ENCODE assay signal across 10 cellular contexts in genomic region chr15:96325579-96326331, GRCh38. TPM values are rescaled to one million over a fixed set of nuclear protein-coding genes. Genes with fewer than 3 reads are reported as not detected.
DNase-seq lines count a peak whose midpoint lies in the region; ATAC-seq and TF ChIP-seq lines count a peak whose summit lies in the region.
"Had no signal": no experiment of that assay in that cellular context is flagged by ENCODE, and none has a peak within 500 bp of the region (broad histone marks: within the 10 kb centered on the region; RNA-seq: fewer than 3 reads in every experiment).

No MANE protein-coding gene starts in this region.

- ATAC-seq in GM19351 (IDR thresholded peaks at IDR 0.05; ENCODE audit: unreplicated experiment) (no peak), GM18517 (IDR thresholded peaks at IDR 0.05; ENCODE audit: unreplicated experiment) (no peak)

- peak; percentile 4 for DNase-seq in NCI-H69 (lab: John Stamatoyannopoulos, UW)
- DNase-seq in epithelial cell of esophagus (ENCODE audit: low read depth) = peak; percentile 77
- no peak for DNase-seq in osteoblast (ENCODE audit: insufficient read length, low spot score, missing footprints)
- DNase-seq in GM03348 (ENCODE audit: low spot score) = no peak
- DNase-seq in NCI-H146 (lab: John Stamatoyannopoulos, UW) = no peak
- DNase-seq: cortex of kidney; stimulated activated CD4-positive, alpha-beta T cell treated with anti-CD3 and anti-CD28 coated beads, Interleukin-4, amount 100 ng/mL, for 4 hours had no signal

- H3K27me3 ChIP-seq in osteoblast (ENCODE audit: insufficient read depth, low read length) = peaks cover 23% of the 10 kb centered on the region

- peak overlapping the region; percentile 97 for H3K27ac ChIP-seq in C4-2B
- H3K27ac ChIP-seq in osteoblast (ENCODE audit: low read depth, low read length) = peak overlapping the region; percentile 88

- H4K20me1 ChIP-seq in osteoblast (ENCODE audit: insufficient read depth, low read length) = no peaks in the 10 kb centered on the region

- H3K4me2 ChIP-seq in osteoblast (ENCODE audit: insufficient read depth, low read length) = peak overlapping the region; percentile 93

- H3K36me3 ChIP-seq in osteoblast (ENCODE audit: insufficient read depth, low read length) = no peaks in the 10 kb centered on the region

- peak overlapping the region; percentile 90 for H3K4me3 ChIP-seq in epithelial cell of esophagus (ENCODE audit: low read length)
- H3K4me3 ChIP-seq in osteoblast (ENCODE audit: insufficient read depth, low read length) = peak overlapping the region; percentile 84

- peaks cover 26% of the 10 kb centered on the region for H3K4me1 ChIP-seq in osteoblast (ENCODE audit: insufficient read depth, low read length)

- peak overlapping the region; percentile 76 for H2AFZ ChIP-seq in osteoblast (ENCODE audit: low read length)

- H3K79me2 ChIP-seq in osteoblast (ENCODE audit: insufficient read depth, low read length) = peaks cover 75% of the 10 kb centered on the region

- no peak for TF ChIP-seq CTCF in C4-2B (conservative IDR thresholded peaks at IDR 0.05)
- TF ChIP-seq CTCF in epithelial cell of esophagus (IDR thresholded peaks at IDR 0.05; ENCODE audit: insufficient read depth, low read depth, low read length, missing control alignments) = no peak
- no peak for TF ChIP-seq CTCF in osteoblast (IDR thresholded peaks at IDR 0.05; ENCODE audit: extremely low read depth, low read depth, low read length)

- H3K9me3 ChIP-seq in osteoblast (ENCODE audit: low read depth, low read length) = no peaks in the 10 kb centered on the region

RNA-seq across cellular contexts. Expression of gene NR2F2, which starts 4.7 kb away (rescaled TPM):
- 13.0 and 14.5 TPM in 2 replicates for total RNA-seq in osteoblast

Comparison
In these comparisons a context has a peak if more than half of its experiments do, and no peak if none do; other contexts are left out.
1. DNase-seq: peak in NCI-H69 (single experiment) and epithelial cell of esophagus (single experiment); none in osteoblast (single experiment), GM03348 (single experiment) and NCI-H146 (single experiment).